7 cellular contexts compared by ENCODE assay signal in the genomic region with DNA sequence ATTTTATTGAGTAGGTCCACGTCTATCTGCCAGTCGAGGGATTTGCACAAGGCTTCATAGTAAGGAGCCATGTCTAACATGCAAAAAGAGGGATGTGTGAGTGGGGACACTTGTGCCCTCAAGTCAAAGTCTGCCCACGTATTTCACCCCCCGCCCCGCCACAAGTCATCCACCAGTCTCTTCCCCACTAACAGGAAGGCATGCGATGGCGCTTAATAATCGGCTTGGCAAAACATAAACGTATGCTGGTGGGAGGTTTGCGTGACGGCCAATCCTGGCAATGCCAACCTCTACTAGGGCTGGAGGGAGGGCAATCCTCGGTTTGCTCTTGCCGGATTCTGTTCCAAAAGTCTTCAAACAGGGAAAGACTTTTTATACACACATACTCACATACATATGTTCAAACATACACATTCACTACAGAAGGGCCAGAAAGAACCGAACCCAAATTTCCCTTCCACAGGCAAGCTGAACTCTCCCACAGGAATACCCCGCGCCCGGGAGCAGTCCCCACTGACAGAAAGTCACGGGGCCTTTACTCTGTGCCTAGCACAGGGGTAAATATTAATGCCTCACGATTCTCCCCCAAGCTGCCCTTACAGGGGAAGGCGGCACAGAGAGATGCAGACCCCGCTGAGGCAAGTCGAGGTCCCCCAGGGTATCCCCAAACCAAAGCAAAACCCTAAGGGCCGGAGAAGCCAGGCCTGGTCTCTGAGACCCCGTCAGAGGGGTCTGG. TPM values are rescaled to one million over a fixed set of nuclear protein-coding genes. Genes with fewer than 3 reads are reported as not detected.
A peak's percentile ranks its signal among the peaks of the same experiment; 100 is the strongest.
DNase-seq lines count a peak whose midpoint lies in the region; ATAC-seq, FAIRE-seq and TF ChIP-seq lines count a peak whose summit lies in the region.

No MANE protein-coding gene starts in this region.

- H3K9ac ChIP-seq in MM.1S (ENCODE audit: low read length): peak overlapping the region; percentile 91
- H3K9ac ChIP-seq in keratinocyte (ENCODE audit: control insufficient read depth, extremely low read depth, insufficient read depth, low read length): peak overlapping the region; percentile 96

- intact Hi-C loops in ascending aorta (cut with DNase I): loop anchor here (2.0 to 10.0 kb wide), 3 partner anchors 62 to 242 kb away; a partner anchor contains a TSS

- H3K4me1 Mint-ChIP-seq in stimulated activated effector memory CD8-positive, alpha-beta T cell treated with anti-CD3 and anti-CD28 coated beads, Interleukin-12 subunit alpha, Interleukin-12 subunit beta, amount 100 ng/mL, for 72 hours: peaks cover 12% of the 10 kb centered on the region

- peak overlapping the region; percentile 84 for H3K4me3 Mint-ChIP-seq in stimulated activated effector memory CD8-positive, alpha-beta T cell treated with anti-CD3 and anti-CD28 coated beads, Interleukin-12 subunit alpha, Interleukin-12 subunit beta, amount 100 ng/mL, for 72 hours

- TF ChIP-seq CTCF in MM.1S (IDR thresholded peaks at IDR 0.05; ENCODE audit: low read length): no peak
- no peak for TF ChIP-seq CTCF in ascending aorta (IDR thresholded peaks at IDR 0.05)
- TF ChIP-seq CTCF in keratinocyte (optimal IDR thresholded peaks at IDR 0.05 in 1 of 3, IDR thresholded peaks at IDR 0.05 in 1 of 3, conservative IDR thresholded peaks at IDR 0.05 in 1 of 3; ENCODE audit: extremely low read depth in 1 of 3, insufficient read depth in 2 of 3, low read length in 3 of 3): no peak

- H3K9me3 Mint-ChIP-seq in stimulated activated effector memory CD8-positive, alpha-beta T cell treated with anti-CD3 and anti-CD28 coated beads, Interleukin-12 subunit alpha, Interleukin-12 subunit beta, amount 100 ng/mL, for 72 hours: no peaks in the 10 kb centered on the region

- H3F3A ChIP-seq in MM.1S (ENCODE audit: insufficient read depth, low read length): peaks cover 6% of the 10 kb centered on the region

- peak overlapping the region; percentile 90 for H3K4me3 ChIP-seq in MM.1S (ENCODE audit: low read length)
- peak overlapping the region; percentile 86 to 95 for H3K4me3 ChIP-seq in ascending aorta
- peak overlapping the region; percentile 96 to 98 (median 97) for H3K4me3 ChIP-seq in keratinocyte (ENCODE audit: control insufficient read depth in 2 of 3, extremely low read depth in 1 of 3, insufficient read depth in 2 of 3, low read depth in 1 of 3, low read length in 3 of 3)

- peak overlapping the region; percentile 93 for H3K4me2 ChIP-seq in MM.1S (ENCODE audit: low read depth, low read length)
- H3K4me2 ChIP-seq in keratinocyte (ENCODE audit: control insufficient read depth, extremely low read depth, insufficient read depth, low read depth, low read length): peak overlapping the region; percentile 98

- DNase-seq in MM.1S (no peak), ascending aorta (ENCODE audit: low spot score in 2 of 2) (no peak), keratinocyte (ENCODE audit: low read depth, low spot score) (no peak), NCI-H446 treated with DMSO at 0.1 percent for 48 hours (lab: John Stamatoyannopoulos, UW) (no peak)
- peak in 1 of 2 donors; percentile 52 for DNase-seq in stimulated activated effector memory CD8-positive, alpha-beta T cell treated with anti-CD3 and anti-CD28 coated beads, Interleukin-12 subunit alpha, Interleukin-12 subunit beta, amount 100 ng/mL, for 72 hours (ENCODE audit: low spot score in 2 of 2)

- H3K27ac Mint-ChIP-seq in stimulated activated effector memory CD8-positive, alpha-beta T cell treated with anti-CD3 and anti-CD28 coated beads, Interleukin-12 subunit alpha, Interleukin-12 subunit beta, amount 100 ng/mL, for 72 hours: peak overlapping the region; percentile 93

- H3K4me1 ChIP-seq in MM.1S (ENCODE audit: low read length): peaks cover 21% of the 10 kb centered on the region
- H3K4me1 ChIP-seq in ascending aorta: peaks cover 6 to 19% of the 10 kb centered on the region in 2 donors
- peaks cover 15% of the 10 kb centered on the region for H3K4me1 ChIP-seq in keratinocyte (ENCODE audit: control insufficient read depth, extremely low read depth, insufficient read depth, low read length)

- H3K27ac ChIP-seq in MM.1S (ENCODE audit: low read length) (peak overlapping the region; percentile 71; the same call in 1 of the 2 replicates), ascending aorta (peak overlapping the region; percentile 83 to 85), keratinocyte (ENCODE audit: control insufficient read depth, insufficient read depth, low read length) (peak overlapping the region; percentile 92)

- H4K20me1 ChIP-seq in MM.1S (ENCODE audit: insufficient read depth, low read length) (no peaks in the 10 kb centered on the region; the same call in 1 of the 2 replicates), keratinocyte (ENCODE audit: control insufficient read depth, extremely low read depth, insufficient read depth, low read length) (no peaks in the 10 kb centered on the region)

- H3K9me3 ChIP-seq in MM.1S (replicated peaks; ENCODE audit: insufficient read depth, low read length) (no peaks in the 10 kb centered on the region), ascending aorta (no peaks in the 10 kb centered on the region), keratinocyte (ENCODE audit: control insufficient read depth, low read depth, low read length) (no peaks in the 10 kb centered on the region)

- no peaks in the 10 kb centered on the region for H3K27me3 ChIP-seq in MM.1S (replicated peaks; ENCODE audit: insufficient read depth, low read length)
- H3K27me3 ChIP-seq in ascending aorta: no peaks in the 10 kb centered on the region
- H3K27me3 ChIP-seq in keratinocyte (ENCODE audit: control insufficient read depth, extremely low read depth, insufficient read depth, low read length): no peaks in the 10 kb centered on the region

- ATAC-seq in GM19351 (IDR thresholded peaks at IDR 0.05; ENCODE audit: unreplicated experiment): peak; percentile 7
- ATAC-seq in stimulated activated effector memory CD8-positive, alpha-beta T cell treated with anti-CD3 and anti-CD28 coated beads, Interleukin-12 subunit alpha, Interleukin-12 subunit beta, amount 100 ng/mL, for 72 hours: peak; percentile 27
- no peak for ATAC-seq in HG03469 (IDR thresholded peaks at IDR 0.05; ENCODE audit: unreplicated experiment)

- peak overlapping the region; percentile 78 for H2AFZ ChIP-seq in MM.1S (ENCODE audit: low read length)
- H2AFZ ChIP-seq in keratinocyte (ENCODE audit: control insufficient read depth, low read length): peak overlapping the region; percentile 99

- H3K9me1 ChIP-seq in keratinocyte (ENCODE audit: control insufficient read depth, extremely low read depth, insufficient read depth, low read length): peaks cover 2% of the 10 kb centered on the region

- no peaks in the 10 kb centered on the region for H3K9me2 ChIP-seq in MM.1S (replicated peaks; ENCODE audit: insufficient read depth, low read length)

- no peak for FAIRE-seq in keratinocyte (lab: Jason Lieb, UNC)

- peaks cover 40% of the 10 kb centered on the region for H3K79me2 ChIP-seq in MM.1S (ENCODE audit: low read length)
- peaks cover 31% of the 10 kb centered on the region for H3K79me2 ChIP-seq in keratinocyte (ENCODE audit: control insufficient read depth, insufficient read depth, low read length)

- no peaks in the 10 kb centered on the region for H3K36me3 Mint-ChIP-seq in stimulated activated effector memory CD8-positive, alpha-beta T cell treated with anti-CD3 and anti-CD28 coated beads, Interleukin-12 subunit alpha, Interleukin-12 subunit beta, amount 100 ng/mL, for 72 hours

- H3K36me3 ChIP-seq in MM.1S (replicated peaks; ENCODE audit: insufficient read depth, low read length) (peaks cover 7% of the 10 kb centered on the region; the same call in 1 of the 2 replicates), ascending aorta (peaks cover 20 to 27% of the 10 kb centered on the region in 2 donors), keratinocyte (ENCODE audit: control insufficient read depth in 2 of 2, extremely low read depth in 1 of 2, insufficient read depth in 2 of 2, low read length in 2 of 2) (peaks cover 12 to 13% of the 10 kb centered on the region in 2 experiments)

- dilution Hi-C loops in keratinocyte (cut with MboI; ENCODE audit: extremely low pct_ligation_motif_present, low sequenced_read_pairs): no loop called here

RNA-seq across cellular contexts. Expression of a gene that starts 0.7 kb away (rescaled TPM):
- total RNA-seq in ascending aorta: 49.2 TPM
- polyA plus RNA-seq in keratinocyte: 64.8 to 100 TPM (median 95.2 TPM) in 3 replicates
- polyA plus RNA-seq in keratinocyte (2011; ENCODE audit: low read depth): 186 TPM
- 77.2 and 96.3 TPM in 2 replicates for polyA plus RNA-seq in keratinocyte (2011; cell fraction: cytosol; rRNA removed)
- 70.0 and 91.4 TPM in 2 replicates for polyA plus RNA-seq in keratinocyte (2011; cell fraction: nucleus; rRNA removed)
- polyA plus RNA-seq in keratinocyte (2012; ENCODE audit: low replicate concordance): 105 and 115 TPM in 2 replicates
- polyA minus RNA-seq in keratinocyte: 10.8 to 69.2 TPM (median 31.4 TPM) in 3 replicates
- 59.3 TPM for polyA minus RNA-seq in keratinocyte (2011; cell fraction: cytosol; rRNA and poly(A)+ RNA removed)
- polyA minus RNA-seq in keratinocyte (2011; cell fraction: nucleus; rRNA and poly(A)+ RNA removed): 29.0 and 40.0 TPM in 2 replicates
